Comparison of ENCODE assay signal across 8 cellular contexts in the genomic region with DNA sequence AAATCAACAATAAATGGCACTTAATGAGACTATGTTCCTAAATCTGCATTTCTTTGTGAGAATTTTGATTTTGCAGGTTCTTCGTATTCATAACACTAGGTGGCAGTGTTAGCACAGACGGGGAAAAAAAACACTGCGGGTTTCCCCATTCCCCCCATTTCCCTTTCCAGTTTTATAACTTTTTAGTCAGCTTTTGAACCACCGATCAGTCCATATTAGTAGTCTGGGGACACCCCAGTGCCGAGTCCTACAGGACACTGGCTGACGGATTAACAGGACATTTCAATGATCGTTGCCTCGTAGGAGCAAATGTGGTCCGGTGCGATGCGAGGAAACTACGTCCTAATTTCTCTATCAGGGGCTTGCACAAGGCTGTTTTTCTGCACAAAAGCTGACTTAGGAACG.
DNase-seq lines count a peak whose midpoint lies in the region; ATAC-seq, FAIRE-seq and TF ChIP-seq lines count a peak whose summit lies in the region.

No MANE protein-coding gene starts in this region.

- TF ChIP-seq EP300 in HepG2 (IDR thresholded peaks at IDR 0.05; ENCODE audit: low read depth in 2 of 2, low read length in 2 of 2) (no peak), HepG2 (CRISPR knock-in tag; IDR thresholded peaks at IDR 0.05; ENCODE audit: borderline replicate concordance) (no peak), tibial nerve (IDR thresholded peaks at IDR 0.05) (peak in 1 of 2 donors; percentile 33)

- no peaks in the 10 kb centered on the region for H3K9me2 ChIP-seq in GM23338 (ENCODE audit: insufficient read depth)

- ATAC-seq in CD8-positive, alpha-beta T cell, result peak; percentile 62
- ATAC-seq in GM23338 (no peak; the same call in 2 of the 3 replicates), RWPE2 (ENCODE audit: low read depth) (no peak), HepG2 (peak; percentile 37), HG03108 (IDR thresholded peaks at IDR 0.05; ENCODE audit: unreplicated experiment) (no peak), HG03280 (IDR thresholded peaks at IDR 0.05; ENCODE audit: unreplicated experiment) (no peak)

- H3K4me1 ChIP-seq in CD8-positive, alpha-beta T cell (ENCODE audit: insufficient read depth, low read length), result no peaks in the 10 kb centered on the region
- H3K4me1 ChIP-seq in GM23338 (ENCODE audit: insufficient read depth) (peaks cover 24% of the 10 kb centered on the region), RWPE2 (ENCODE audit: insufficient read depth, poor library complexity, severe bottlenecking) (no peaks in the 10 kb centered on the region), breast epithelium (no peaks in the 10 kb centered on the region), HepG2 (ENCODE audit: insufficient read depth, low read length) (no peaks in the 10 kb centered on the region), tibial nerve (peaks cover 0 to 14% (median 5%) of the 10 kb centered on the region in 4 donors)

- H2AFZ ChIP-seq in GM23338, result peak overlapping the region; percentile 92
- H2AFZ ChIP-seq in HepG2 (ENCODE audit: low read length), result peak overlapping the region; percentile 97

- no peak overlapping the region for H3K27ac ChIP-seq in CD8-positive, alpha-beta T cell (ENCODE audit: low read depth, low read length)
- H3K27ac ChIP-seq in GM23338 (ENCODE audit: low read depth) (no peak overlapping the region), RWPE2 (ENCODE audit: poor library complexity, severe bottlenecking) (no peak overlapping the region), breast epithelium (peak overlapping the region; percentile 31 to 75), HepG2 (ENCODE audit: extremely low read length, insufficient read depth, low read length) (no peak overlapping the region), tibial nerve (peak overlapping the region; percentile 67 to 94 (median 86))

- H3K9me3 ChIP-seq in CD8-positive, alpha-beta T cell (ENCODE audit: low read length), result no peaks in the 10 kb centered on the region
- H3K9me3 ChIP-seq in RWPE2 (ENCODE audit: severe bottlenecking) (no peaks in the 10 kb centered on the region), breast epithelium (no peaks in the 10 kb centered on the region), HepG2 (ENCODE audit: low read length) (no peaks in the 10 kb centered on the region), tibial nerve (no peaks in the 10 kb centered on the region)

- H3K27me3 ChIP-seq in CD8-positive, alpha-beta T cell (ENCODE audit: insufficient read depth, low read length), result no peaks in the 10 kb centered on the region
- no peaks in the 10 kb centered on the region for H3K27me3 ChIP-seq in GM23338 (ENCODE audit: insufficient read depth)
- no peaks in the 10 kb centered on the region for H3K27me3 ChIP-seq in RWPE2 (ENCODE audit: insufficient read depth, poor library complexity, severe bottlenecking)
- H3K27me3 ChIP-seq in breast epithelium, result no peaks in the 10 kb centered on the region
- peaks cover 0 to 15% of the 10 kb centered on the region in 2 experiments; a peak in 1 of 5 replicates for H3K27me3 ChIP-seq in HepG2 (ENCODE audit: control insufficient read depth in 1 of 2, insufficient read depth in 2 of 2, low read length in 2 of 2)
- no peaks in the 10 kb centered on the region for H3K27me3 ChIP-seq in tibial nerve

- BruUV-seq in HepG2 (replicated peaks; lab: Mats Ljungman, UMichigan), result no TSS peak

- CTCF ChIA-PET in CD8-positive, alpha-beta T cell (lab: Charles Lee), result interaction anchor here (0.7 to 4.7 kb wide), 42 partner anchors 8 to 1110 kb away, joined by 3 to 47 read pairs (median 4); no protein-coding TSS in a partner anchor
- CTCF ChIA-PET in HepG2 (lab: Yijun Ruan, JAX; ENCODE audit: low intra/inter-chr PET ratio, low total read pairs), result interaction anchor here (1.0 to 2.1 kb wide), 2 partner anchors 149 to 603 kb away, joined by 4 to 25 read pairs; no protein-coding TSS in a partner anchor

- TF ChIP-seq POLR2A in breast epithelium (IDR thresholded peaks at IDR 0.05) (no peak), HepG2 (IDR thresholded peaks at IDR 0.05; ENCODE audit: insufficient read depth in 1 of 2, low read depth in 2 of 2, low read length in 2 of 2) (no peak), tibial nerve (IDR thresholded peaks at IDR 0.05) (no peak)

- H3K79me2 ChIP-seq in GM23338 (replicated peaks; ENCODE audit: insufficient read depth) (no peaks in the 10 kb centered on the region), HepG2 (ENCODE audit: insufficient read depth, low read length) (no peaks in the 10 kb centered on the region)

- TF ChIP-seq RAD21 in HepG2 (CRISPR knock-in tag; IDR thresholded peaks at IDR 0.05), result peak; percentile 41; the same call in 1 of the 2 replicates

- TF ChIP-seq CTCF in CD8-positive, alpha-beta T cell (IDR thresholded peaks at IDR 0.05), result peak; percentile 89
- peak; percentile 69 to 90 for TF ChIP-seq CTCF in GM23338 (conservative IDR thresholded peaks at IDR 0.05; ENCODE audit: low read depth in 2 of 2)
- TF ChIP-seq CTCF in RWPE2 (IDR thresholded peaks at IDR 0.05; ENCODE audit: poor library complexity, severe bottlenecking), result peak; percentile 84
- peak; percentile 44 to 70 (median 61) for TF ChIP-seq CTCF in breast epithelium (IDR thresholded peaks at IDR 0.05)
- peak; percentile 64 for TF ChIP-seq CTCF in HepG2 (CRISPR knock-in tag; IDR thresholded peaks at IDR 0.05)
- peak; percentile 71 to 81 (median 77) for TF ChIP-seq CTCF in tibial nerve (IDR thresholded peaks at IDR 0.05)

- no peaks in the 10 kb centered on the region for H3K9me3 Mint-ChIP-seq in CD8-positive, alpha-beta T cell
- H3K9me3 Mint-ChIP-seq in GM23338, result no peaks in the 10 kb centered on the region

- POLR2A ChIA-PET in CD8-positive, alpha-beta T cell (lab: Charles Lee), result no interaction called here
- POLR2A ChIA-PET in HepG2 (lab: Yijun Ruan, JAX), result no interaction called here

- peak overlapping the region; percentile 30; the same call in 1 of the 2 replicates for H3K9ac ChIP-seq in HepG2 (ENCODE audit: insufficient read depth, low read depth, low read length)

- H3K4me3 ChIP-seq in CD8-positive, alpha-beta T cell (ENCODE audit: low read depth, low read length), result peak overlapping the region; percentile 29
- H3K4me3 ChIP-seq in GM23338 (no peak overlapping the region), RWPE2 (ENCODE audit: severe bottlenecking) (no peak overlapping the region), breast epithelium (peak overlapping the region; percentile 42 to 64 (median 43)), HepG2 (replicated peaks in 1 of 3; ENCODE audit: insufficient read depth in 1 of 3, low read depth in 2 of 3, low read length in 3 of 3) (peak overlapping the region; percentile 46 to 67 (median 66)), tibial nerve (peak overlapping the region; percentile 29 to 66 (median 44))

- peak in 2 of 7 experiments; percentile 3 to 4 for DNase-seq in CD8-positive, alpha-beta T cell
- DNase-seq in GM23338 (ENCODE audit: low spot score), result peak; percentile 60
- DNase-seq in RWPE2 (ENCODE audit: low spot score), result no peak
- no peak for DNase-seq in breast epithelium (ENCODE audit: low spot score in 2 of 2)
- no peak for DNase-seq in HepG2 (ENCODE audit: low spot score)
- peak in 1 of 2 donors; percentile 13 for DNase-seq in tibial nerve (ENCODE audit: low spot score in 2 of 2)

- H3K4me1 Mint-ChIP-seq in CD8-positive, alpha-beta T cell (ENCODE audit: low read depth), result peaks cover 16% of the 10 kb centered on the region
- H3K4me1 Mint-ChIP-seq in GM23338, result peaks cover 21% of the 10 kb centered on the region

- H3K36me3 ChIP-seq in CD8-positive, alpha-beta T cell (ENCODE audit: insufficient read depth, low read length), result no peaks in the 10 kb centered on the region
- H3K36me3 ChIP-seq in GM23338 (ENCODE audit: insufficient read depth) (no peaks in the 10 kb centered on the region), RWPE2 (ENCODE audit: low read depth) (no peaks in the 10 kb centered on the region), breast epithelium (no peaks in the 10 kb centered on the region), HepG2 (replicated peaks in 1 of 2; ENCODE audit: control insufficient read depth in 1 of 2, insufficient read depth in 2 of 2, low read length in 2 of 2) (no peaks in the 10 kb centered on the region), tibial nerve (no peaks in the 10 kb centered on the region)

- H4K20me1 ChIP-seq in GM23338 (replicated peaks; ENCODE audit: insufficient read depth) (no peaks in the 10 kb centered on the region), HepG2 (ENCODE audit: insufficient read depth, low read length) (no peaks in the 10 kb centered on the region)

- in situ Hi-C loops in HepG2 (cut with HindIII; ENCODE audit: extremely low pct_ligation_motif_present, low pct_unique_long_range_greater_than_20kb), result no loop called here

- 2% methylated on average over 13 of the region's 13 CpGs for WGBS in HepG2 (ENCODE audit: low lambda C conversion rate)
- 7 to 9% methylated on average over 13 of the region's 13 CpGs for WGBS in tibial nerve, 2 donors

- H3K4me2 ChIP-seq in GM23338, result peak overlapping the region; percentile 27; the same call in 1 of the 2 replicates
- H3K4me2 ChIP-seq in HepG2 (ENCODE audit: low read depth, low read length), result peak overlapping the region; percentile 93

- no peaks in the 10 kb centered on the region for H3K36me3 Mint-ChIP-seq in CD8-positive, alpha-beta T cell
- no peaks in the 10 kb centered on the region for H3K36me3 Mint-ChIP-seq in GM23338 (ENCODE audit: low read depth)

- H3K27me3 Mint-ChIP-seq in CD8-positive, alpha-beta T cell (ENCODE audit: low read depth), result peaks cover 5% of the 10 kb centered on the region
- H3K27me3 Mint-ChIP-seq in GM23338 (ENCODE audit: insufficient read depth, low read depth, poor library complexity), result no peaks in the 10 kb centered on the region

- peak; percentile 57 for FAIRE-seq in HepG2 (lab: Jason Lieb, UNC)

- H3K27ac Mint-ChIP-seq in CD8-positive, alpha-beta T cell, result peak overlapping the region; percentile 62
- H3K27ac Mint-ChIP-seq in GM23338, result peak overlapping the region; percentile 24

- H3K4me3 Mint-ChIP-seq in CD8-positive, alpha-beta T cell, result peak overlapping the region; percentile 76
- no peak overlapping the region for H3K4me3 Mint-ChIP-seq in GM23338

- H3F3A ChIP-seq in GM23338 (replicated peaks; ENCODE audit: low read depth), result no peaks in the 10 kb centered on the region

- intact Hi-C loops in CD8-positive, alpha-beta T cell (cut with DNase I, micrococcal nuclease), result loop anchor here in 1 of 2 experiments (1.0 kb wide), 1 partner anchor 174 kb away; no protein-coding TSS in a partner anchor
- intact Hi-C loops in breast epithelium (cut with DNase I; ENCODE audit: low total_unique reads) (loop anchor here (10.0 kb wide), 1 partner anchor 1034 kb away; no protein-coding TSS in a partner anchor), HepG2 (cut with micrococcal nuclease; ENCODE audit: unreplicated experiment) (loop anchor here (1.0 kb wide), 2 partner anchors 603 to 1033 kb away; no protein-coding TSS in a partner anchor)

Comparison
In these comparisons a context has a peak if more than half of its experiments do, and no peak if none do; other contexts are left out.
1. ATAC-seq: peak in CD8-positive, alpha-beta T cell (single experiment) and HepG2 (single experiment); none in GM23338 (single experiment), RWPE2 (single experiment), HG03108 (single experiment) and HG03280 (single experiment).
2. H3K27ac ChIP-seq: peak in breast epithelium (2 of 2) and tibial nerve (4 of 4); none in CD8-positive, alpha-beta T cell (single experiment), GM23338 (single experiment), RWPE2 (single experiment) and HepG2 (single experiment).
3. H3K4me3 ChIP-seq: peak in CD8-positive, alpha-beta T cell (single experiment), breast epithelium (3 of 3), HepG2 (3 of 3) and tibial nerve (4 of 4); none in GM23338 (single experiment) and RWPE2 (single experiment).
4. Peak in every context shown above with its lines, with median percentiles within 50 percentile points of each other: CTCF ChIP-seq.